ENCODE assay signal across 1 cellular context in genomic region chr19:18233224-18233825, GRCh38.
TF ChIP-seq lines count a peak whose summit lies in the region.

No MANE protein-coding gene starts in this region.

TF ChIP-seq in HepG2, 621 proteins besides CTCF, POLR2A, EP300 and RAD21 (continued from another document and continues in another):
- TF ChIP-seq AFF4 (CRISPR knock-in tag; IDR thresholded peaks at IDR 0.05): 0 out of 2 replicates have a peak, but pooled peaks have one; percentile 46
- TF ChIP-seq MAF1 (CRISPR knock-in tag; IDR thresholded peaks at IDR 0.05; ENCODE audit: borderline replicate concordance): peak; percentile 81; the same call in 1 of the 2 replicates
- peak; percentile 98 for TF ChIP-seq WIZ (CRISPR knock-in tag; IDR thresholded peaks at IDR 0.05)
- TF ChIP-seq TMF1 (CRISPR knock-in tag; IDR thresholded peaks at IDR 0.05; ENCODE audit: low read depth): no peak
- TF ChIP-seq CCAR2 (optimal IDR thresholded peaks at IDR 0.05; ENCODE audit: low read depth, low read length): no peak
- peak; percentile 83 for TF ChIP-seq ZNF589 (CRISPR knock-in tag; conservative IDR thresholded peaks at IDR 0.05)
- TF ChIP-seq MED13 (CRISPR knock-in tag; IDR thresholded peaks at IDR 0.05): peak; percentile 73
- TF ChIP-seq MTF1 (CRISPR knock-in tag; IDR thresholded peaks at IDR 0.05): peak; percentile 83; the same call in 1 of the 2 replicates
- no peak for TF ChIP-seq ZNF101 (CRISPR knock-in tag; IDR thresholded peaks at IDR 0.05; ENCODE audit: borderline replicate concordance, low read depth)
- no peak for TF ChIP-seq RBAK (CRISPR knock-in tag; IDR thresholded peaks at IDR 0.05)
- TF ChIP-seq ZNF180 (CRISPR knock-in tag; IDR thresholded peaks at IDR 0.05; ENCODE audit: borderline replicate concordance, low read depth): no peak
- TF ChIP-seq TAF15 (IDR thresholded peaks at IDR 0.05; ENCODE audit: low read depth, low read length, poor library complexity, severe bottlenecking): no peak
- peak; percentile 94 for TF ChIP-seq ZFP90 (CRISPR knock-in tag; IDR thresholded peaks at IDR 0.05; ENCODE audit: borderline replicate concordance)
- TF ChIP-seq ZBED4 (CRISPR knock-in tag; IDR thresholded peaks at IDR 0.05; ENCODE audit: borderline replicate concordance): peak; percentile 98
- no peak; the same call in 1 of the 2 replicates for TF ChIP-seq PRMT3 (CRISPR knock-in tag; IDR thresholded peaks at IDR 0.05; ENCODE audit: borderline replicate concordance, low read depth)
- TF ChIP-seq HNF1A (IDR thresholded peaks at IDR 0.05; ENCODE audit: low read depth): no peak
- TF ChIP-seq HNF1A (CRISPR knock-in tag; IDR thresholded peaks at IDR 0.05; ENCODE audit: borderline replicate concordance): no peak
- no peak for TF ChIP-seq MLLT10 (CRISPR knock-in tag; IDR thresholded peaks at IDR 0.05)
- TF ChIP-seq PRDM15 (CRISPR knock-in tag; IDR thresholded peaks at IDR 0.05): peak; percentile 46; the same call in 1 of the 2 replicates
- peak; percentile 56; the same call in 1 of the 2 replicates for TF ChIP-seq NFE2L1 (CRISPR knock-in tag; IDR thresholded peaks at IDR 0.05; ENCODE audit: borderline replicate concordance)
- TF ChIP-seq ZBTB4 (CRISPR knock-in tag; IDR thresholded peaks at IDR 0.05; ENCODE audit: borderline replicate concordance): peak; percentile 66; the same call in 1 of the 2 replicates
- TF ChIP-seq ZNF777 (CRISPR knock-in tag; IDR thresholded peaks at IDR 0.05): peak; percentile 68
- TF ChIP-seq ZNF562 (CRISPR knock-in tag; IDR thresholded peaks at IDR 0.05; ENCODE audit: borderline replicate concordance): no peak
- TF ChIP-seq ZNF597 (CRISPR knock-in tag; IDR thresholded peaks at IDR 0.05): no peak
- no peak; the same call in 1 of the 2 replicates for TF ChIP-seq TAF1 (CRISPR knock-in tag; IDR thresholded peaks at IDR 0.05)
- no peak for TF ChIP-seq POLR2G (IDR thresholded peaks at IDR 0.05; ENCODE audit: low read depth, low read length)
- peak; percentile 94 for TF ChIP-seq ZBTB10 (CRISPR knock-in tag; IDR thresholded peaks at IDR 0.05; ENCODE audit: borderline replicate concordance)
- TF ChIP-seq ZNF670 (CRISPR knock-in tag; IDR thresholded peaks at IDR 0.05; ENCODE audit: borderline replicate concordance): peak; percentile 88; the same call in 1 of the 2 replicates
- TF ChIP-seq ZKSCAN5 (CRISPR knock-in tag; IDR thresholded peaks at IDR 0.05): no peak; the same call in 1 of the 2 replicates
